1 cellular context compared by ENCODE assay signal in genomic region chr9:33143241-33143642, GRCh38.
TF ChIP-seq lines count a peak whose summit lies in the region.

No MANE protein-coding gene starts in this region.

TF ChIP-seq in GM12878, 131 proteins besides CTCF, POLR2A, EP300 and RAD21:
- TF ChIP-seq YY1 (IDR thresholded peaks at IDR 0.05; ENCODE audit: low read depth, low read length) (0 out of 2 replicates have a peak, but pooled peaks have one; percentile 42), ATF7 (IDR thresholded peaks at IDR 0.05; ENCODE audit: low read depth) (peak; percentile 37; the same call in 1 of the 2 replicates), GATAD2B (conservative IDR thresholded peaks at IDR 0.05; ENCODE audit: low read depth) (peak; percentile 46; the same call in 1 of the 2 replicates), NBN (IDR thresholded peaks at IDR 0.05) (no peak), TCF12 (IDR thresholded peaks at IDR 0.05; ENCODE audit: low read depth, low read length) (0 out of 2 replicates have a peak, but pooled peaks have one; percentile 15), NR2F1 (conservative IDR thresholded peaks at IDR 0.05) (peak; percentile 69), NFXL1 (IDR thresholded peaks at IDR 0.05; ENCODE audit: borderline replicate concordance) (no peak), BCL11A (IDR thresholded peaks at IDR 0.05; ENCODE audit: low read depth, low read length) (0 out of 2 replicates have a peak, but pooled peaks have one; percentile 22), DPF2 (IDR thresholded peaks at IDR 0.05) (0 out of 2 replicates have a peak, but pooled peaks have one; percentile 53), STAT3 (IDR thresholded peaks at IDR 0.05; ENCODE audit: low read depth, low read length) (no peak), BRCA1 (IDR thresholded peaks at IDR 0.05; ENCODE audit: low read depth, low read length) (no peak), MEF2B (IDR thresholded peaks at IDR 0.05; ENCODE audit: partially characterized antibody, poor library complexity, severe bottlenecking) (peak; percentile 14), CEBPB (IDR thresholded peaks at IDR 0.05; ENCODE audit: borderline replicate concordance in 1 of 2, low read depth in 2 of 2, low read length in 2 of 2) (peak in 1 of 2 experiments; percentile 51; a peak in 1 of 4 replicates), RFX5 (IDR thresholded peaks at IDR 0.05; ENCODE audit: low read depth, low read length) (no peak), ZBTB40 (IDR thresholded peaks at IDR 0.05; ENCODE audit: borderline replicate concordance) (no peak), ETV6 (conservative IDR thresholded peaks at IDR 0.05 in 1 of 2, IDR thresholded peaks at IDR 0.05 in 1 of 2; ENCODE audit: borderline replicate concordance in 1 of 2, low read depth in 1 of 2) (no peak), ASH2L (IDR thresholded peaks at IDR 0.05; ENCODE audit: borderline replicate concordance, low read depth) (no peak), IRF5 (IDR thresholded peaks at IDR 0.05; ENCODE audit: borderline replicate concordance) (no peak), ZNF217 (IDR thresholded peaks at IDR 0.05) (peak; percentile 45; the same call in 1 of the 2 replicates), POLR2AphosphoS5 (IDR thresholded peaks at IDR 0.05; ENCODE audit: low read length) (no peak), HDGF (IDR thresholded peaks at IDR 0.05) (0 out of 2 replicates have a peak, but pooled peaks have one; percentile 18), MLLT1 (IDR thresholded peaks at IDR 0.05) (peak; percentile 88), KLF5 (IDR thresholded peaks at IDR 0.05; ENCODE audit: partially characterized antibody) (no peak), ZNF687 (IDR thresholded peaks at IDR 0.05) (peak; percentile 54; the same call in 1 of the 2 replicates), SKIL (IDR thresholded peaks at IDR 0.05; ENCODE audit: low read depth, poor library complexity, severe bottlenecking) (no peak), LARP7 (IDR thresholded peaks at IDR 0.05) (0 out of 2 replicates have a peak, but pooled peaks have one; percentile 23), ZNF384 (IDR thresholded peaks at IDR 0.05; ENCODE audit: borderline replicate concordance, low read depth, low read length) (0 out of 2 replicates have a peak, but pooled peaks have one; percentile 31), IKZF1 (conservative IDR thresholded peaks at IDR 0.05) (0 out of 2 replicates have a peak, but pooled peaks have one; percentile 28), IKZF2 (IDR thresholded peaks at IDR 0.05) (no peak), ZNF24 (IDR thresholded peaks at IDR 0.05) (peak; percentile 14; the same call in 1 of the 2 replicates), MTA2 (IDR thresholded peaks at IDR 0.05; ENCODE audit: low read depth) (peak; percentile 79), CHD1 (IDR thresholded peaks at IDR 0.05; ENCODE audit: low read depth, low read length) (no peak), TAF1 (IDR thresholded peaks at IDR 0.05; ENCODE audit: borderline replicate concordance, low read depth, low read length) (0 out of 2 replicates have a peak, but pooled peaks have one; percentile 16), BMI1 (IDR thresholded peaks at IDR 0.05; ENCODE audit: borderline replicate concordance) (0 out of 2 replicates have a peak, but pooled peaks have one; percentile 21)
TF ChIP-seq in GM12878: peak in this region for 20.
